ENCODE assay signal across 8 cellular contexts in genomic region chr6:14542670-14543366, GRCh38.
DNase-seq lines count a peak whose midpoint lies in the region; ATAC-seq, FAIRE-seq and TF ChIP-seq lines count a peak whose summit lies in the region.

No MANE protein-coding gene starts in this region.

- no peak overlapping the region for H3K4me3 ChIP-seq in hepatocyte

- DNase-seq in GM18507 (ENCODE audit: extremely low spot score, insufficient read length, low read depth) (peak; percentile 2), hepatic stellate cell (ENCODE audit: low spot score) (peak; percentile 20), stromal cell of bone marrow (ENCODE audit: low read depth) (peak; percentile 79), hepatocyte (ENCODE audit: low spot score) (no peak), NCI-H2171 treated with DMSO at 0.1 percent for 48 hours (lab: John Stamatoyannopoulos, UW) (no peak)
- peak; percentile 40 for DNase-seq in activated CD4-positive, alpha-beta memory T cell treated with anti-CD3 and anti-CD28 coated beads, Interleukin-2, amount 10 ng/mL, durations not matched to agents 7 days and 5 days

- no peak overlapping the region for H3K27ac ChIP-seq in hepatocyte

- POLR2A ChIA-PET in activated CD4-positive, alpha-beta memory T cell treated with anti-CD3 and anti-CD28 coated beads, Interleukin-2, amount 10 ng/mL, durations not matched to agents 7 days and 5 days (lab: Charles Lee), result no interaction called here

- H3K9me2 ChIP-seq in hepatocyte (replicated peaks; ENCODE audit: insufficient read depth), result no peaks in the 10 kb centered on the region

- H3K27me3 Mint-ChIP-seq in activated CD4-positive, alpha-beta memory T cell treated with anti-CD3 and anti-CD28 coated beads, Interleukin-2, amount 10 ng/mL, durations not matched to agents 7 days and 5 days, result no peaks in the 10 kb centered on the region

- no peaks in the 10 kb centered on the region for H3K79me2 ChIP-seq in hepatocyte

- H3K4me3 Mint-ChIP-seq in activated CD4-positive, alpha-beta memory T cell treated with anti-CD3 and anti-CD28 coated beads, Interleukin-2, amount 10 ng/mL, durations not matched to agents 7 days and 5 days, result no peak overlapping the region

- H3K9me3 Mint-ChIP-seq in activated CD4-positive, alpha-beta memory T cell treated with anti-CD3 and anti-CD28 coated beads, Interleukin-2, amount 10 ng/mL, durations not matched to agents 7 days and 5 days, result no peaks in the 10 kb centered on the region

- no peak overlapping the region for H3K27ac Mint-ChIP-seq in activated CD4-positive, alpha-beta memory T cell treated with anti-CD3 and anti-CD28 coated beads, Interleukin-2, amount 10 ng/mL, durations not matched to agents 7 days and 5 days

- peak; percentile 33 for FAIRE-seq in GM18507 (lab: Jason Lieb, UNC)

- TF ChIP-seq CTCF in hepatocyte (IDR thresholded peaks at IDR 0.05; ENCODE audit: poor library complexity), result no peak

- WGBS in hepatocyte (ENCODE audit: low lambda C conversion rate, missing lambda C conversion rate), result 85% methylated on average over 10 of the region's 10 CpGs

- CTCF ChIA-PET in activated CD4-positive, alpha-beta memory T cell treated with anti-CD3 and anti-CD28 coated beads, Interleukin-2, amount 10 ng/mL, durations not matched to agents 7 days and 5 days (lab: Charles Lee), result interaction anchor here (0.6 kb wide), 1 partner anchor 224 kb away, joined by 4 read pairs; no protein-coding TSS in a partner anchor

- no peak overlapping the region for H2AFZ ChIP-seq in hepatocyte

- H3K9me3 ChIP-seq in hepatocyte (ENCODE audit: low read depth), result no peaks in the 10 kb centered on the region

- H3K36me3 ChIP-seq in hepatocyte (replicated peaks; ENCODE audit: insufficient read depth, low read depth), result no peaks in the 10 kb centered on the region

- H3K4me1 Mint-ChIP-seq in activated CD4-positive, alpha-beta memory T cell treated with anti-CD3 and anti-CD28 coated beads, Interleukin-2, amount 10 ng/mL, durations not matched to agents 7 days and 5 days, result peaks cover 26% of the 10 kb centered on the region

- no peaks in the 10 kb centered on the region for H4K20me1 ChIP-seq in hepatocyte (ENCODE audit: insufficient read depth, poor library complexity, severe bottlenecking)

- no peaks in the 10 kb centered on the region for H3K4me1 ChIP-seq in hepatocyte (ENCODE audit: insufficient read depth)

- H3K27me3 ChIP-seq in hepatocyte, result no peaks in the 10 kb centered on the region

- ATAC-seq in HG03108 (IDR thresholded peaks at IDR 0.05; ENCODE audit: unreplicated experiment) (peak; percentile 89), HG03354 (IDR thresholded peaks at IDR 0.05; ENCODE audit: poor library complexity, severe bottlenecking, unreplicated experiment) (no peak)

- no peaks in the 10 kb centered on the region for H3K36me3 Mint-ChIP-seq in activated CD4-positive, alpha-beta memory T cell treated with anti-CD3 and anti-CD28 coated beads, Interleukin-2, amount 10 ng/mL, durations not matched to agents 7 days and 5 days (ENCODE audit: low read depth)

- no peak overlapping the region for H3K4me2 ChIP-seq in hepatocyte

Comparison
In these comparisons a context has a peak if more than half of its experiments do, and no peak if none do; other contexts are left out.
1. DNase-seq: peak in GM18507 (single experiment), activated CD4-positive, alpha-beta memory T cell treated with anti-CD3 and anti-CD28 coated beads, Interleukin-2, amount 10 ng/mL, durations not matched to agents 7 days and 5 days (single experiment), hepatic stellate cell (single experiment) and stromal cell of bone marrow (single experiment); none in hepatocyte (single experiment) and NCI-H2171 treated with DMSO at 0.1 percent for 48 hours (single experiment).